ENCODE assay signal across 8 cellular contexts in genomic region chr17:48107137-48108055, GRCh38. TPM values are rescaled to one million over a fixed set of nuclear protein-coding genes. Genes with fewer than 3 reads are reported as not detected.
A peak's percentile ranks its signal among the peaks of the same experiment; 100 is the strongest.
DNase-seq lines count a peak whose midpoint lies in the region; ATAC-seq lines count a peak whose summit lies in the region.

SNX11 (plus strand) TSS chr17:48107766; CDS start chr17:48112044, 4,278 bp downstream.

- no peaks in the 10 kb centered on the region for H3K36me3 ChIP-seq in HUES48 (ENCODE audit: control insufficient read depth, insufficient read depth, low read length)
- peaks cover 3% of the 10 kb centered on the region for H3K36me3 ChIP-seq in NT2/D1 (ENCODE audit: insufficient read depth, insufficient read length, low read length)
- no peaks in the 10 kb centered on the region for H3K36me3 ChIP-seq in endocrine pancreas (ENCODE audit: control insufficient read depth, insufficient read depth, low read length)

- H3K9me3 ChIP-seq in HUES48 (ENCODE audit: control insufficient read depth, insufficient read depth, low read length) (no peaks in the 10 kb centered on the region), NT2/D1 (ENCODE audit: insufficient read depth, low read length) (peaks cover 7% of the 10 kb centered on the region; the same call in 1 of the 2 replicates), endocrine pancreas (ENCODE audit: control insufficient read depth, low read length) (no peaks in the 10 kb centered on the region)

- H3K27me3 ChIP-seq in HUES48 (ENCODE audit: control insufficient read depth, insufficient read depth, low read length) (no peaks in the 10 kb centered on the region), NT2/D1 (ENCODE audit: insufficient read depth, insufficient read length) (peaks cover 9% of the 10 kb centered on the region), endocrine pancreas (ENCODE audit: control insufficient read depth, insufficient read depth, low read length) (no peaks in the 10 kb centered on the region)

- H3K9ac ChIP-seq in HUES48 (ENCODE audit: low read depth, low read length), result peak within 1 kb of the TSS; percentile 88
- H3K9ac ChIP-seq in NT2/D1 (ENCODE audit: insufficient read length, low read depth), result peak within 1 kb of the TSS; percentile 61
- peak within 1 kb of the TSS; percentile 97 for H3K9ac ChIP-seq in endocrine pancreas (ENCODE audit: control insufficient read depth, insufficient read depth, low read length)

- CTCF ChIA-PET in activated CD8-positive, alpha-beta memory T cell treated with anti-CD3 and anti-CD28 coated beads, Interleukin-2, amount 10 ng/mL, durations not matched to agents 7 days and 5 days (lab: Charles Lee), result interaction anchor here (0.9 to 5.2 kb wide), 15 partner anchors 8 to 617 kb away, joined by 3 to 29 read pairs (median 4); partner anchors contain the start of gene HOXB5

- DNase-seq in D341Med (ENCODE audit: low spot score), result peak; percentile 98
- DNase-seq in NT2/D1 (ENCODE audit: low read depth, low spot score), result peak; percentile 71
- peak; percentile 96 for DNase-seq in activated CD8-positive, alpha-beta memory T cell treated with anti-CD3 and anti-CD28 coated beads, Interleukin-2, amount 10 ng/mL, durations not matched to agents 7 days and 5 days
- DNase-seq in mesenteric fat pad (ENCODE audit: low spot score), result peak; percentile 95
- DNase-seq in stimulated activated CD8-positive, alpha-beta memory T cell treated with anti-CD3 and anti-CD28 coated beads, Interleukin-15, amount 100 ng/mL, for 4 hours (ENCODE audit: low read depth in 2 of 2), result peak; percentile 89 to 91

- ATAC-seq in GM21390 (IDR thresholded peaks at IDR 0.05; ENCODE audit: unreplicated experiment), result peak; percentile 77
- peak; percentile 95 for ATAC-seq in activated CD8-positive, alpha-beta memory T cell treated with anti-CD3 and anti-CD28 coated beads, Interleukin-2, amount 10 ng/mL, durations not matched to agents 7 days and 5 days

- H3K27me3 Mint-ChIP-seq in activated CD8-positive, alpha-beta memory T cell treated with anti-CD3 and anti-CD28 coated beads, Interleukin-2, amount 10 ng/mL, durations not matched to agents 7 days and 5 days, result no peaks in the 10 kb centered on the region

- H3K4me3 ChIP-seq in HUES48 (ENCODE audit: low read depth, low read length) (peak within 1 kb of the TSS; percentile 100), NT2/D1 (ENCODE audit: insufficient read length, low read depth) (peak within 1 kb of the TSS; percentile 84), endocrine pancreas (ENCODE audit: control insufficient read depth, insufficient read depth, low read length) (peak within 1 kb of the TSS; percentile 94)

- H3K27ac ChIP-seq in HUES48 (ENCODE audit: low read depth, low read length), result peak within 1 kb of the TSS; percentile 95

- H3K4me1 Mint-ChIP-seq in activated CD8-positive, alpha-beta memory T cell treated with anti-CD3 and anti-CD28 coated beads, Interleukin-2, amount 10 ng/mL, durations not matched to agents 7 days and 5 days, result peaks cover 64% of the 10 kb centered on the region

- no peaks in the 10 kb centered on the region for H3K9me3 Mint-ChIP-seq in activated CD8-positive, alpha-beta memory T cell treated with anti-CD3 and anti-CD28 coated beads, Interleukin-2, amount 10 ng/mL, durations not matched to agents 7 days and 5 days (ENCODE audit: low read depth)

- H3K4me1 ChIP-seq in HUES48 (ENCODE audit: control insufficient read depth, insufficient read depth, low read length) (no peaks in the 10 kb centered on the region), NT2/D1 (ENCODE audit: insufficient read depth, insufficient read length) (no peaks in the 10 kb centered on the region), endocrine pancreas (ENCODE audit: control insufficient read depth, insufficient read depth, low read length) (no peaks in the 10 kb centered on the region)

- peak within 1 kb of the TSS; percentile 93 for H3K27ac Mint-ChIP-seq in activated CD8-positive, alpha-beta memory T cell treated with anti-CD3 and anti-CD28 coated beads, Interleukin-2, amount 10 ng/mL, durations not matched to agents 7 days and 5 days

- peak within 1 kb of the TSS; percentile 96 for H3K4me3 Mint-ChIP-seq in activated CD8-positive, alpha-beta memory T cell treated with anti-CD3 and anti-CD28 coated beads, Interleukin-2, amount 10 ng/mL, durations not matched to agents 7 days and 5 days

- H3K36me3 Mint-ChIP-seq in activated CD8-positive, alpha-beta memory T cell treated with anti-CD3 and anti-CD28 coated beads, Interleukin-2, amount 10 ng/mL, durations not matched to agents 7 days and 5 days, result peaks cover 19% of the 10 kb centered on the region

RNA-seq across cellular contexts. Expression of gene SNX11, which starts in this region (rescaled TPM):
- total RNA-seq in activated CD8-positive, alpha-beta memory T cell treated with anti-CD3 and anti-CD28 coated beads, Interleukin-2, amount 10 ng/mL, durations not matched to agents 7 days and 5 days, result 10 to 100 TPM; 25.1 to 32.6 TPM
- 20.7 TPM for total RNA-seq in mesenteric fat pad

Comparison
In these comparisons a context has a peak if more than half of its experiments do, and no peak if none do; other contexts are left out.
1. Peak in every context shown above with its lines: DNase-seq, ATAC-seq, H3K4me3 ChIP-seq and H3K27ac ChIP-seq.